ENCODE assay signal across 19 cellular contexts in the genomic region with DNA sequence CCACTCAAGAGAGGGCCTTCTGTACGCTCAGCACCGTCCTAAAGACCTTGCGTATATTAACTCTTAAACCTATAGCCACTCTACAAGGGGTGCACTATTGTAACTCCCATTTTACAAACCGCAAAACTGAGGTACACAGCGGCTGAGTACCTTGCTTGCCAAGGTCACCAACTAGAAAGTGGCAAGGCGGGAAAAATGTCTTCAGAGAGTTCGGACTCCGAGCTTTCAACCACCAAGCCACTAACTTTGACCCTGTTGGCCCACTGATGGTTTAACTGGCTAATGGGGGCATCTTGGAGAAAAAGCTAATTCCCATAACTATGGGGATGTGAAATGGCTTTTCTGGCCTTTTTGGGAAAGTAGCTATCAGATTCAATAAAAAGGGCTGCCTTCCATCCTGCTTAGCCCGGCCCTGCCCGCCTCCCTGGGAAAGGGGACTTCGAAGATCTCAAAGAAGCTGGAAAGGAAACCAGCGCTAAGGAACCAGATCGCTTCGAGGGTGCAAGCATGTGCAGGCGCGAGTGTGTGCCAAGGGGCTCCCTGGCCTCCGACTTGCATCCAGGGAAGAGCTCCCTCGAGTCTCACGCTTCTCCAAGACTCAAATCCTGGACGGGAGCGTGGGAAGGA. TPM values are rescaled to one million over a fixed set of nuclear protein-coding genes. Genes with fewer than 3 reads are reported as not detected.
DNase-seq lines count a peak whose midpoint lies in the region; ATAC-seq lines count a peak whose summit lies in the region.
"Had no signal": no experiment of that assay in that cellular context is flagged by ENCODE, and none has a peak within 500 bp of the region (broad histone marks: within the 10 kb centered on the region; RNA-seq: fewer than 3 reads in every experiment).

No MANE protein-coding gene starts in this region.

- peak overlapping the region; percentile 74 to 75 for H3K4me3 Mint-ChIP-seq in activated T-cell treated with anti-CD3 and anti-CD28 coated beads, Interleukin-2, amount 50 U/mL, for 72 hours
- H3K4me3 Mint-ChIP-seq in activated T-cell treated with anti-CD3 and anti-CD28 coated beads, Interleukin-2, amount 50 U/mL, for 4 hours, result no peak overlapping the region
- H3K4me3 Mint-ChIP-seq in stimulated activated naive CD8-positive, alpha-beta T cell treated with anti-CD3 and anti-CD28 coated beads, Interleukin-15, amount 100 ng/mL, for 72 hours, result peak overlapping the region; percentile 66 to 67

- peaks cover 42% of the 10 kb centered on the region for H3K4me1 Mint-ChIP-seq in activated T-cell treated with anti-CD3 and anti-CD28 coated beads, Interleukin-2, amount 50 U/mL, for 72 hours (ENCODE audit: low read depth)
- H3K4me1 Mint-ChIP-seq in activated T-cell treated with anti-CD3 and anti-CD28 coated beads, Interleukin-2, amount 50 U/mL, for 4 hours (ENCODE audit: low read depth), result peaks cover 30% of the 10 kb centered on the region
- peaks cover 52% of the 10 kb centered on the region for H3K4me1 Mint-ChIP-seq in stimulated activated naive CD8-positive, alpha-beta T cell treated with anti-CD3 and anti-CD28 coated beads, Interleukin-15, amount 100 ng/mL, for 72 hours

- no peaks in the 10 kb centered on the region for H3K9me3 Mint-ChIP-seq in activated T-cell treated with anti-CD3 and anti-CD28 coated beads, Interleukin-2, amount 50 U/mL, for 72 hours
- H3K9me3 Mint-ChIP-seq in activated T-cell treated with anti-CD3 and anti-CD28 coated beads, Interleukin-2, amount 50 U/mL, for 4 hours, result no peaks in the 10 kb centered on the region
- no peaks in the 10 kb centered on the region for H3K9me3 Mint-ChIP-seq in stimulated activated naive CD8-positive, alpha-beta T cell treated with anti-CD3 and anti-CD28 coated beads, Interleukin-15, amount 100 ng/mL, for 72 hours

- H3K27ac Mint-ChIP-seq in activated T-cell treated with anti-CD3 and anti-CD28 coated beads, Interleukin-2, amount 50 U/mL, for 72 hours, result peak overlapping the region; percentile 38
- H3K27ac Mint-ChIP-seq in stimulated activated naive CD8-positive, alpha-beta T cell treated with anti-CD3 and anti-CD28 coated beads, Interleukin-15, amount 100 ng/mL, for 72 hours, result no peak overlapping the region

- DNase-seq in activated T-cell treated with anti-CD3 and anti-CD28 coated beads, Interleukin-2, amount 50 U/mL, for 72 hours, result peak in 1 of 2 donors; percentile 4
- DNase-seq in activated T-cell treated with anti-CD3 and anti-CD28 coated beads, Interleukin-2, amount 50 U/mL, for 4 hours, result no peak
- DNase-seq in SJCRH30 (no peak), AG08395 (ENCODE audit: low spot score) (no peak), globus pallidus (ENCODE audit: low spot score) (no peak), Right ventricle myocardium superior (no peak)
- DNase-seq in stimulated activated naive CD8-positive, alpha-beta T cell treated with anti-CD3 and anti-CD28 coated beads, Interleukin-15, amount 100 ng/mL, for 72 hours, result no peak
- DNase-seq: DMS 273 treated with DMSO at 0.1 percent for 48 hours; Karpas-422; left lung; NCI-H146; NCI-H446; stimulated activated naive CD4-positive, alpha-beta T cell treated with Interleukin-2 at 50 U/mL for 16 hours had no signal

- H3K4me1 ChIP-seq in SJCRH30, result 0 out of 2 replicates have a peak, but pooled peaks cover 5% of the 10 kb centered on the region

- peaks cover 79% of the 10 kb centered on the region for H3K27me3 Mint-ChIP-seq in activated T-cell treated with anti-CD3 and anti-CD28 coated beads, Interleukin-2, amount 50 U/mL, for 72 hours (ENCODE audit: low read depth)
- peaks cover 67% of the 10 kb centered on the region for H3K27me3 Mint-ChIP-seq in activated T-cell treated with anti-CD3 and anti-CD28 coated beads, Interleukin-2, amount 50 U/mL, for 4 hours (ENCODE audit: low read depth)
- peaks cover 96% of the 10 kb centered on the region for H3K27me3 Mint-ChIP-seq in stimulated activated naive CD8-positive, alpha-beta T cell treated with anti-CD3 and anti-CD28 coated beads, Interleukin-15, amount 100 ng/mL, for 72 hours

- H3K36me3 ChIP-seq in SJCRH30, result no peaks in the 10 kb centered on the region
- H3K36me3 ChIP-seq: colonic mucosa, esophagus muscularis mucosa, heart right ventricle, left lung had no signal

- no peak overlapping the region for H3K27ac ChIP-seq in SJCRH30
- H3K27ac ChIP-seq: colonic mucosa, esophagus muscularis mucosa, heart right ventricle, left lung, VCaP had no signal

- H3K9me3 ChIP-seq in SJCRH30 (replicated peaks) (no peaks in the 10 kb centered on the region), iPS-18c (ENCODE audit: control insufficient read depth, insufficient read depth, low read length) (no peaks in the 10 kb centered on the region)
- H3K9me3 ChIP-seq: colonic mucosa, esophagus muscularis mucosa, heart right ventricle, left lung had no signal

- no peaks in the 10 kb centered on the region for H3K27me3 ChIP-seq in SJCRH30

- intact Hi-C loops in Right ventricle myocardium superior (cut with DNase I), result no loop called here

- H3K4me3 ChIP-seq in SJCRH30 (peak overlapping the region; percentile 58), iPS-18c (ENCODE audit: insufficient read depth, low read depth, low read length) (peak overlapping the region; percentile 26)

- no peak for ATAC-seq in activated T-cell treated with anti-CD3 and anti-CD28 coated beads, Interleukin-2, amount 50 U/mL, for 72 hours (replicated peaks in 1 of 2)
- no peak for ATAC-seq in activated T-cell treated with anti-CD3 and anti-CD28 coated beads, Interleukin-2, amount 50 U/mL, for 4 hours
- no peak for ATAC-seq in stimulated activated naive CD8-positive, alpha-beta T cell treated with anti-CD3 and anti-CD28 coated beads, Interleukin-15, amount 100 ng/mL, for 72 hours
- ATAC-seq in Right ventricle myocardium superior (ENCODE audit: poor library complexity), result no peak

- peaks cover 4% of the 10 kb centered on the region in 2 donors for H3K36me3 Mint-ChIP-seq in activated T-cell treated with anti-CD3 and anti-CD28 coated beads, Interleukin-2, amount 50 U/mL, for 72 hours (ENCODE audit: insufficient read depth in 2 of 2)
- no peaks in the 10 kb centered on the region for H3K36me3 Mint-ChIP-seq in activated T-cell treated with anti-CD3 and anti-CD28 coated beads, Interleukin-2, amount 50 U/mL, for 4 hours (ENCODE audit: insufficient read depth)

RNA-seq across cellular contexts. Expression of a gene that starts 2.4 kb away (rescaled TPM):
- total RNA-seq in activated T-cell treated with anti-CD3 and anti-CD28 coated beads, Interleukin-2, amount 50 U/mL, for 72 hours, result 1 to 10 TPM in 1 of 2 donors, not detected in 1; 1.4 TPM
- not detected for total RNA-seq in activated T-cell treated with anti-CD3 and anti-CD28 coated beads, Interleukin-2, amount 50 U/mL, for 4 hours
- 0.10 TPM in 1 of 2 replicates, not detected in the other for total RNA-seq in SJCRH30 (2014; rRNA removed; shearing (Covaris generic))
- total RNA-seq in Right ventricle myocardium superior, result 0.46 TPM
- total RNA-seq: myocyte had no signal

RNA-seq across cellular contexts. Expression of a gene that starts 57.4 kb away (rescaled TPM):
- under 1 TPM; 0.46 to 0.58 TPM for total RNA-seq in activated T-cell treated with anti-CD3 and anti-CD28 coated beads, Interleukin-2, amount 50 U/mL, for 72 hours
- not detected for total RNA-seq in activated T-cell treated with anti-CD3 and anti-CD28 coated beads, Interleukin-2, amount 50 U/mL, for 4 hours
- 0.68 and 2.1 TPM in 2 replicates for total RNA-seq in SJCRH30 (2014; rRNA removed; shearing (Covaris generic))
- total RNA-seq in Right ventricle myocardium superior, result 0.94 TPM
- total RNA-seq: colonic mucosa, myocyte had no signal
